ENCODE assay signal across 37 cellular contexts in the genomic region with DNA sequence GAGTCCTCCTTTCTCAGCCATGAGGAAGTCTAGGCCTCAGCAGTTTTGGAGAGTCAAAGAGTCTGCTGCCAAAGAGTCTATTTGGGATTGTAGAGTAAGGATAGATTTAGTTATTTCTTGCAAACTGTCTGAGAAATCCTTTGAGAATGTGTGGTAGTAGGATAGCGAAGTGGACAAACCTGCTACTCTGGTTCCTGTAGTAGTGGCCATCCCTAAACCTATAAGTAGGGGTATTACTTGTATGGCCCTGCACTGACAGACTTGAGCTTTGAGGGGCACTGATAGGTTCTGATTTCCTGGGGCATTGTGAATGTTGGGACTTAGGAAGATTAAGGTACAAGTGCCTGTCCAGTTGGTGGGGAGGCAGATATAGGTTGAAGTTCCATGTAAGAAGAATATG.
"Had no signal": no experiment of that assay in that cellular context is flagged by ENCODE, and none has a peak within 500 bp of the region (broad histone marks: within the 10 kb centered on the region; RNA-seq: fewer than 3 reads in every experiment).

No MANE protein-coding gene starts in this region.

- H3K27ac ChIP-seq: adrenal gland, body of pancreas, brain microvascular endothelial cell, breast epithelium, VCaP had no signal

- H3K36me3 ChIP-seq: adrenal gland, brain microvascular endothelial cell, breast epithelium had no signal

- H3K27me3 ChIP-seq: adrenal gland, body of pancreas, brain microvascular endothelial cell, breast epithelium had no signal

- H3K4me3 ChIP-seq: adrenal gland, body of pancreas, breast epithelium had no signal

- H3K4me3 Mint-ChIP-seq: activated B cell treated with CpG ODN at 0.5 μM for 24 hours; activated CD4-positive, alpha-beta memory T cell treated with anti-CD3 and anti-CD28 coated beads for 36 hours; activated CD4-positive, alpha-beta T cell treated with anti-CD3 and anti-CD28 coated beads, Interleukin-2, amount 10 ng/mL, durations not matched to agents 24 days and 14 days; activated CD8-positive, alpha-beta T cell treated with anti-CD3 and anti-CD28 coated beads for 36 hours; activated naive CD4-positive, alpha-beta T cell treated with anti-CD3 and anti-CD28 coated beads for 36 hours; activated naive CD8-positive, alpha-beta T cell treated with anti-CD3 and anti-CD28 coated beads for 36 hours; activated T-cell treated with anti-CD3 and anti-CD28 coated beads, Interleukin-2, amount 50 U/mL, for 4 hours; activated T-cell treated with anti-CD3 and anti-CD28 coated beads, Interleukin-2, amount 50 U/mL, for 72 hours; activated T-helper 1 cell treated with anti-CD3 and anti-CD28 coated beads, Interleukin-12 subunit alpha, Interleukin-12 subunit beta, Interleukin-2, Interleukin-4 antibody, amounts not matched to agents 30 ng/mL and 10 ng/mL and 1 ng/mL, durations not matched to agents 14 hours and 24 hours and 36 hours; activated T-helper 17 cell treated with anti-CD3 and anti-CD28 coated beads, Interleukin-2, amount 50 U/mL, for 72 hours; T-helper 1 cell treated with Interleukin-12 subunit alpha and Interleukin-12 subunit beta and Interleukin-4 antibody, amounts not matched to agents 30 μg/mL and 1 μg/mL, for 36 hours; T-helper 2 cell treated with Interferon-gamma antibody and Interleukin-4, amounts not matched to agents 5 μg/mL and 100 μg/mL, for 36 hours had no signal

- H3K4me1 Mint-ChIP-seq: activated T-helper 17 cell treated with anti-CD3 and anti-CD28 coated beads, Interleukin-2, amount 50 U/mL, for 72 hours had no signal

- H3K9me3 ChIP-seq: adrenal gland had no signal

- H3K27ac Mint-ChIP-seq: activated B cell treated with CpG ODN at 0.5 μM for 24 hours; activated CD4-positive, alpha-beta memory T cell treated with anti-CD3 and anti-CD28 coated beads for 36 hours; activated CD4-positive, alpha-beta T cell treated with anti-CD3 and anti-CD28 coated beads, Interleukin-2, amount 10 ng/mL, durations not matched to agents 24 days and 14 days; activated CD8-positive, alpha-beta T cell treated with anti-CD3 and anti-CD28 coated beads for 36 hours; activated naive CD4-positive, alpha-beta T cell treated with anti-CD3 and anti-CD28 coated beads for 36 hours; activated naive CD8-positive, alpha-beta T cell treated with anti-CD3 and anti-CD28 coated beads for 36 hours; activated T-cell treated with anti-CD3 and anti-CD28 coated beads, Interleukin-2, amount 50 U/mL, for 72 hours; activated T-helper 1 cell treated with anti-CD3 and anti-CD28 coated beads, Interleukin-12 subunit alpha, Interleukin-12 subunit beta, Interleukin-2, Interleukin-4 antibody, amounts not matched to agents 30 ng/mL and 10 ng/mL and 1 ng/mL, durations not matched to agents 14 hours and 24 hours and 36 hours; activated T-helper 17 cell treated with anti-CD3 and anti-CD28 coated beads, Interleukin-2, amount 50 U/mL, for 72 hours; T-helper 1 cell treated with Interleukin-12 subunit alpha and Interleukin-12 subunit beta and Interleukin-4 antibody, amounts not matched to agents 30 μg/mL and 1 μg/mL, for 36 hours; T-helper 2 cell treated with Interferon-gamma antibody and Interleukin-4, amounts not matched to agents 5 μg/mL and 100 μg/mL, for 36 hours had no signal

- H3K4me1 ChIP-seq: adrenal gland, body of pancreas, breast epithelium had no signal

- ATAC-seq: activated CD8-positive, alpha-beta T cell treated with anti-CD3 and anti-CD28 coated beads for 36 hours; activated naive CD4-positive, alpha-beta T cell treated with anti-CD3 and anti-CD28 coated beads, Interleukin-2, amount 50 U/mL, for 72 hours; activated T-cell treated with anti-CD3 and anti-CD28 coated beads, Interleukin-2, amount 50 U/mL, for 4 hours; activated T-cell treated with anti-CD3 and anti-CD28 coated beads, Interleukin-2, amount 50 U/mL, for 72 hours; activated T-helper 17 cell treated with anti-CD3 and anti-CD28 coated beads, Interleukin-2, amount 50 U/mL, for 72 hours; body of pancreas had no signal

- DNase-seq: activated B cell treated with CpG ODN at 0.5 μM for 24 hours; activated CD4-positive, alpha-beta memory T cell treated with anti-CD3 and anti-CD28 coated beads for 36 hours; activated CD4-positive, alpha-beta T cell treated with anti-CD3 and anti-CD28 coated beads for 4 hours; activated CD4-positive, alpha-beta T cell treated with anti-CD3 and anti-CD28 coated beads, Interleukin-2, amount 10 ng/mL, durations not matched to agents 24 days and 14 days; activated CD4-positive, alpha-beta T cell treated with anti-CD3 and anti-CD28 coated beads, Interleukin-2, amount 50 U/mL, for 1 hour; activated CD4-positive, alpha-beta T cell treated with anti-CD3 and anti-CD28 coated beads, Interleukin-2, amount 50 U/mL, for 4 hours; activated CD4-positive, CD25-positive, alpha-beta regulatory T cell treated with anti-CD3 and anti-CD28 coated beads, Interleukin-2, amount 50 U/mL, for 72 hours; activated CD8-positive, alpha-beta memory T cell treated with anti-CD3 and anti-CD28 coated beads, Interleukin-2, amount 50 U/mL, for 4 hours; activated effector memory CD4-positive, alpha-beta T cell treated with anti-CD3 and anti-CD28 coated beads, Interleukin-2, amount 50 U/mL, for 16 hours; activated gamma-delta T cell treated with Interleukin-2 at 50 U/mL for 16 hours; activated naive CD4-positive, alpha-beta T cell; activated naive CD4-positive, alpha-beta T cell treated with anti-CD3 and anti-CD28 coated beads, Interleukin-2, amount 50 U/mL, for 16 hours; activated naive CD8-positive, alpha-beta T cell treated with anti-CD3 and anti-CD28 coated beads for 36 hours; activated T-cell treated with anti-CD3 and anti-CD28 coated beads for 4 hours; activated T-cell treated with anti-CD3 and anti-CD28 coated beads, Interleukin-2, amount 50 U/mL, for 1 hour; activated T-cell treated with anti-CD3 and anti-CD28 coated beads, Interleukin-2, amount 50 U/mL, for 4 hours; activated T-cell treated with anti-CD3 and anti-CD28 coated beads, Interleukin-2, amount 50 U/mL, for 72 hours; adrenal gland; amniotic stem cell; aorta; body of pancreas; brain microvascular endothelial cell; central memory CD4-positive, alpha-beta T cell; T-helper 1 cell; T-helper 2 cell; T-helper 9 cell had no signal

- FAIRE-seq: astrocyte, TTC549 had no signal

- H3K27me3 Mint-ChIP-seq: activated B cell treated with CpG ODN at 0.5 μM for 24 hours; activated CD4-positive, alpha-beta memory T cell treated with anti-CD3 and anti-CD28 coated beads for 36 hours; activated CD4-positive, alpha-beta T cell treated with anti-CD3 and anti-CD28 coated beads, Interleukin-2, amount 10 ng/mL, durations not matched to agents 24 days and 14 days; activated CD8-positive, alpha-beta T cell treated with anti-CD3 and anti-CD28 coated beads for 36 hours; activated naive CD8-positive, alpha-beta T cell treated with anti-CD3 and anti-CD28 coated beads for 36 hours; activated T-helper 17 cell treated with anti-CD3 and anti-CD28 coated beads, Interleukin-2, amount 50 U/mL, for 72 hours had no signal
